8 cellular contexts compared by ENCODE assay signal in the genomic region with DNA sequence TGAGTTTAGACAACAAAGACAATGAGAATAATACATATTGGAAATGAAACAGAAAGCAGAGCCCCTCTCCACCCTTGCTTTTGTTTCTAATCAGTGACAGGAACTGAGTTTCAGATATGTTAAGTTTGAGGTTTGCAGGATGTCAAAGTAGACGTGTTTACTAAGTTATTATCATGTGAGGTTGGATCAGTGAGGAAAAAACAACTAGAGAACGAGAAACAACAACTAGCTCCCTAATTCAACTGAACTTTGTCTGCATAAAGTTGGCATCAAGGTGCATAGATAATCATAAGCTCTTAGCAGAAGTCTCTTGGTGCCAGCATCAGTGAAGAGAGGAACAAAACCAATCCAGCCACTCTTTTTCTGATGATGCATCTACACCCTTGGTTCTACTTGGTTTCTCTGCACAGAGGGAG.
DNase-seq lines count a peak whose midpoint lies in the region; ATAC-seq and TF ChIP-seq lines count a peak whose summit lies in the region.

No MANE protein-coding gene starts in this region.

- H2AFZ ChIP-seq in OCI-LY7 (ENCODE audit: low read length) = no peak overlapping the region

- H3K4me1 ChIP-seq in OCI-LY7 (ENCODE audit: insufficient read depth, low read length, poor library complexity, severe bottlenecking) = no peaks in the 10 kb centered on the region
- H3K4me1 ChIP-seq in body of pancreas = no peaks in the 10 kb centered on the region

- no peaks in the 10 kb centered on the region for H3K9me3 Mint-ChIP-seq in activated T-cell treated with anti-CD3 and anti-CD28 coated beads, Interleukin-2, amount 50 U/mL, for 72 hours
- peaks cover 3% of the 10 kb centered on the region for H3K9me3 Mint-ChIP-seq in activated T-helper 17 cell treated with anti-CD3 and anti-CD28 coated beads, Interleukin-2, amount 50 U/mL, for 72 hours
- H3K9me3 Mint-ChIP-seq in stimulated activated effector memory CD8-positive, alpha-beta T cell treated with anti-CD3 and anti-CD28 coated beads, Interleukin-12 subunit alpha, Interleukin-12 subunit beta, amount 100 ng/mL, for 72 hours = no peaks in the 10 kb centered on the region

- CTCF ChIA-PET in OCI-LY7 (lab: Charles Lee; ENCODE audit: unreplicated experiment) = no interaction called here

- H3K4me3 Mint-ChIP-seq in activated T-cell treated with anti-CD3 and anti-CD28 coated beads, Interleukin-2, amount 50 U/mL, for 72 hours = peak overlapping the region; percentile 3 to 27
- peak overlapping the region; percentile 2 for H3K4me3 Mint-ChIP-seq in activated T-helper 17 cell treated with anti-CD3 and anti-CD28 coated beads, Interleukin-2, amount 50 U/mL, for 72 hours
- no peak overlapping the region for H3K4me3 Mint-ChIP-seq in stimulated activated effector memory CD8-positive, alpha-beta T cell treated with anti-CD3 and anti-CD28 coated beads, Interleukin-12 subunit alpha, Interleukin-12 subunit beta, amount 100 ng/mL, for 72 hours

- H4K20me1 ChIP-seq in OCI-LY7 (ENCODE audit: insufficient read depth, low read length) = no peaks in the 10 kb centered on the region

- no peak for TF ChIP-seq POLR2A in body of pancreas (IDR thresholded peaks at IDR 0.05)

- H3K36me3 ChIP-seq in OCI-LY7 (ENCODE audit: insufficient read depth, low read length) = no peaks in the 10 kb centered on the region
- no peaks in the 10 kb centered on the region for H3K36me3 ChIP-seq in body of pancreas (replicated peaks in 1 of 2; ENCODE audit: insufficient read depth in 1 of 2, low read depth in 2 of 2)

- H3K4me3 ChIP-seq in OCI-LY7 (ENCODE audit: low read depth, low read length, poor library complexity, severe bottlenecking) = no peak overlapping the region
- no peak overlapping the region for H3K4me3 ChIP-seq in body of pancreas

- no peak overlapping the region for H3K4me2 ChIP-seq in OCI-LY7 (ENCODE audit: low read length)

- peak; percentile 51 to 53 for ATAC-seq in activated T-cell treated with anti-CD3 and anti-CD28 coated beads, Interleukin-2, amount 50 U/mL, for 72 hours (replicated peaks in 1 of 2)
- ATAC-seq in HG02870 (IDR thresholded peaks at IDR 0.05; ENCODE audit: unreplicated experiment) (peak; percentile 78), body of pancreas (no peak)
- ATAC-seq in activated T-helper 17 cell treated with anti-CD3 and anti-CD28 coated beads, Interleukin-2, amount 50 U/mL, for 72 hours (replicated peaks) = peak; percentile 31
- ATAC-seq in stimulated activated effector memory CD8-positive, alpha-beta T cell treated with anti-CD3 and anti-CD28 coated beads, Interleukin-12 subunit alpha, Interleukin-12 subunit beta, amount 100 ng/mL, for 72 hours = peak; percentile 69

- peak overlapping the region; percentile 5 for H3K27ac Mint-ChIP-seq in activated T-cell treated with anti-CD3 and anti-CD28 coated beads, Interleukin-2, amount 50 U/mL, for 72 hours
- no peak overlapping the region for H3K27ac Mint-ChIP-seq in activated T-helper 17 cell treated with anti-CD3 and anti-CD28 coated beads, Interleukin-2, amount 50 U/mL, for 72 hours
- H3K27ac Mint-ChIP-seq in stimulated activated effector memory CD8-positive, alpha-beta T cell treated with anti-CD3 and anti-CD28 coated beads, Interleukin-12 subunit alpha, Interleukin-12 subunit beta, amount 100 ng/mL, for 72 hours = peak overlapping the region; percentile 6

- DNase-seq in activated T-cell treated with anti-CD3 and anti-CD28 coated beads, Interleukin-2, amount 50 U/mL, for 72 hours = no peak
- no peak for DNase-seq in activated T-cell treated with anti-CD3 and anti-CD28 coated beads, Interleukin-2, amount 50 U/mL, for 1 hour
- no peak for DNase-seq in stimulated activated effector memory CD8-positive, alpha-beta T cell treated with anti-CD3 and anti-CD28 coated beads, Interleukin-12 subunit alpha, Interleukin-12 subunit beta, amount 100 ng/mL, for 72 hours (ENCODE audit: low spot score in 2 of 2)
- no peak for DNase-seq in NCI-H748 (lab: John Stamatoyannopoulos, UW; ENCODE audit: unreplicated experiment)
- no peak for DNase-seq in OCI-LY7 (ENCODE audit: low spot score)
- DNase-seq in body of pancreas = no peak

- no peaks in the 10 kb centered on the region for H3K27me3 Mint-ChIP-seq in activated T-cell treated with anti-CD3 and anti-CD28 coated beads, Interleukin-2, amount 50 U/mL, for 72 hours (ENCODE audit: low read depth)
- no peaks in the 10 kb centered on the region for H3K27me3 Mint-ChIP-seq in activated T-helper 17 cell treated with anti-CD3 and anti-CD28 coated beads, Interleukin-2, amount 50 U/mL, for 72 hours

- H3K27ac ChIP-seq in OCI-LY7 (ENCODE audit: low read depth, low read length, poor library complexity, severe bottlenecking) (no peak overlapping the region), body of pancreas (no peak overlapping the region)

- BruUV-seq in OCI-LY7 (replicated peaks; lab: Mats Ljungman, UMichigan) = no TSS peak

- H3K9me3 ChIP-seq in OCI-LY7 (ENCODE audit: low read length) = no peaks in the 10 kb centered on the region
- H3K9me3 ChIP-seq in body of pancreas = no peaks in the 10 kb centered on the region

- POLR2A ChIA-PET in OCI-LY7 (lab: Charles Lee) = no interaction called here

- peaks cover 33% of the 10 kb centered on the region for H3K4me1 Mint-ChIP-seq in activated T-cell treated with anti-CD3 and anti-CD28 coated beads, Interleukin-2, amount 50 U/mL, for 72 hours (ENCODE audit: low read depth)
- no peaks in the 10 kb centered on the region for H3K4me1 Mint-ChIP-seq in activated T-helper 17 cell treated with anti-CD3 and anti-CD28 coated beads, Interleukin-2, amount 50 U/mL, for 72 hours
- H3K4me1 Mint-ChIP-seq in stimulated activated effector memory CD8-positive, alpha-beta T cell treated with anti-CD3 and anti-CD28 coated beads, Interleukin-12 subunit alpha, Interleukin-12 subunit beta, amount 100 ng/mL, for 72 hours = peaks cover 8% of the 10 kb centered on the region

- 31 to 33% methylated on average over 2 of the region's 2 CpGs for WGBS in body of pancreas, 2 donors

- intact Hi-C loops in OCI-LY7 (cut with micrococcal nuclease; ENCODE audit: unreplicated experiment) (no loop called here), body of pancreas (cut with DNase I) (no loop called here)

- H3K27me3 ChIP-seq in body of pancreas = no peaks in the 10 kb centered on the region

- H3K36me3 Mint-ChIP-seq in activated T-cell treated with anti-CD3 and anti-CD28 coated beads, Interleukin-2, amount 50 U/mL, for 72 hours (ENCODE audit: insufficient read depth in 2 of 2) = no peaks in the 10 kb centered on the region
- H3K36me3 Mint-ChIP-seq in activated T-helper 17 cell treated with anti-CD3 and anti-CD28 coated beads, Interleukin-2, amount 50 U/mL, for 72 hours (ENCODE audit: low read depth) = no peaks in the 10 kb centered on the region
- no peaks in the 10 kb centered on the region for H3K36me3 Mint-ChIP-seq in stimulated activated effector memory CD8-positive, alpha-beta T cell treated with anti-CD3 and anti-CD28 coated beads, Interleukin-12 subunit alpha, Interleukin-12 subunit beta, amount 100 ng/mL, for 72 hours

- no peaks in the 10 kb centered on the region for H3K9me2 ChIP-seq in OCI-LY7 (ENCODE audit: insufficient read depth, low read length)

- TF ChIP-seq CTCF in OCI-LY7 (conservative IDR thresholded peaks at IDR 0.05; ENCODE audit: low read length) (no peak), body of pancreas (IDR thresholded peaks at IDR 0.05) (no peak)

- no peaks in the 10 kb centered on the region for H3K79me2 ChIP-seq in OCI-LY7 (ENCODE audit: insufficient read depth, low read depth, low read length)
